ENCODE assay signal across 23 cellular contexts in the genomic region with DNA sequence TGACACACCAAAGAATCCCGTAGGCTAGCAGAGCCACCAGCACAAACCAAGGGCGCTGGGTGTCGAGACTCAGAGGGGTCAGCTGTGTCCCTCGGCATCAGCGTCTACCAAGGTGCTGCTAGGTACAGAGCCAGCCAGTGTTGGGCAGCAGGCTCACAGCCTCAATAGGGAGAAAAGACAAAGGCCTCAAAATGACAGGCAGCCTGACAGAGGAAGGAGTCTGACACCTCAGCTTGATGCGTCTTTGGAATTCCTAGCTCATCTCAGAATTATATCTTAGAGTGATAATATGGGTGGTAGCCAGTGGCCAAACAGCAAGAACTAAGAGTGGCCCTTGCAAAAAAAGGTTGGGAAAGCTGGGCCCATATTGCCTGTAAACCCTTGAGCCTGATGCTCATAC. TPM values are rescaled to one million over a fixed set of nuclear protein-coding genes. Genes with fewer than 3 reads are reported as not detected.
DNase-seq lines count a peak whose midpoint lies in the region; ATAC-seq and TF ChIP-seq lines count a peak whose summit lies in the region.
"Had no signal": no experiment of that assay in that cellular context is flagged by ENCODE, and none has a peak within 500 bp of the region (broad histone marks: within the 10 kb centered on the region; RNA-seq: fewer than 3 reads in every experiment).

No MANE protein-coding gene starts in this region.

- no peaks in the 10 kb centered on the region for H3K4me1 ChIP-seq in CD8-positive, alpha-beta T cell (ENCODE audit: insufficient read depth, low read length)
- H3K4me1 ChIP-seq: HAP-1, SJSA1 had no signal

- H3K27ac Mint-ChIP-seq in activated CD4-positive, alpha-beta memory T cell treated with anti-CD3 and anti-CD28 coated beads for 36 hours, result peak overlapping the region; percentile 18
- H3K27ac Mint-ChIP-seq in activated CD4-positive, alpha-beta memory T cell treated with anti-CD3 and anti-CD28 coated beads, Interleukin-2, amount 10 ng/mL, durations not matched to agents 7 days and 5 days, result no peak overlapping the region
- peak overlapping the region; percentile 58 for H3K27ac Mint-ChIP-seq in CD8-positive, alpha-beta T cell
- peak overlapping the region; percentile 5 to 59 for H3K27ac Mint-ChIP-seq in T-cell
- H3K27ac Mint-ChIP-seq in naive thymus-derived CD8-positive, alpha-beta T cell, result peak overlapping the region in 7 of 10 donors; percentile 5 to 67 (median 58)
- H3K27ac Mint-ChIP-seq: B cell, HFFc6 had no signal

- H3K4me1 Mint-ChIP-seq in activated CD4-positive, alpha-beta memory T cell treated with anti-CD3 and anti-CD28 coated beads for 36 hours (ENCODE audit: low read depth), result peaks cover 22% of the 10 kb centered on the region
- peaks cover 23% of the 10 kb centered on the region for H3K4me1 Mint-ChIP-seq in activated CD4-positive, alpha-beta memory T cell treated with anti-CD3 and anti-CD28 coated beads, Interleukin-2, amount 10 ng/mL, durations not matched to agents 7 days and 5 days
- H3K4me1 Mint-ChIP-seq in CD8-positive, alpha-beta T cell (ENCODE audit: low read depth), result peaks cover 9% of the 10 kb centered on the region
- peaks cover 9 to 29% (median 21%) of the 10 kb centered on the region in 3 donors for H3K4me1 Mint-ChIP-seq in T-cell
- H3K4me1 Mint-ChIP-seq in naive thymus-derived CD8-positive, alpha-beta T cell, result peaks cover 9 to 40% (median 13%) of the 10 kb centered on the region in 4 donors

- H3K4me3 ChIP-seq in CD8-positive, alpha-beta T cell (ENCODE audit: low read depth, low read length), result no peak overlapping the region
- H3K4me3 ChIP-seq: HAP-1, MG63, PC-9, SJSA1 had no signal

- intact Hi-C loops in activated CD4-positive, alpha-beta memory T cell treated with anti-CD3 and anti-CD28 coated beads for 36 hours (cut with micrococcal nuclease), result no loop called here
- intact Hi-C loops in CD8-positive, alpha-beta T cell (cut with DNase I, micrococcal nuclease), result no loop called here

- CTCF ChIA-PET in activated CD4-positive, alpha-beta memory T cell treated with anti-CD3 and anti-CD28 coated beads for 36 hours (lab: Charles Lee), result interaction anchor here (0.6 kb wide), 1 partner anchor 149 kb away, joined by 7 read pairs; no protein-coding TSS in a partner anchor
- CTCF ChIA-PET in activated CD4-positive, alpha-beta memory T cell treated with anti-CD3 and anti-CD28 coated beads, Interleukin-2, amount 10 ng/mL, durations not matched to agents 7 days and 5 days (lab: Charles Lee), result no interaction called here
- CTCF ChIA-PET in CD8-positive, alpha-beta T cell (lab: Charles Lee), result no interaction called here
- CTCF ChIA-PET in T-cell (lab: Charles Lee), result no interaction called here

- no peak overlapping the region for H3K4me3 Mint-ChIP-seq in activated CD4-positive, alpha-beta memory T cell treated with anti-CD3 and anti-CD28 coated beads for 36 hours
- no peak overlapping the region for H3K4me3 Mint-ChIP-seq in activated CD4-positive, alpha-beta memory T cell treated with anti-CD3 and anti-CD28 coated beads, Interleukin-2, amount 10 ng/mL, durations not matched to agents 7 days and 5 days
- no peak overlapping the region for H3K4me3 Mint-ChIP-seq in CD8-positive, alpha-beta T cell
- no peak overlapping the region for H3K4me3 Mint-ChIP-seq in T-cell
- H3K4me3 Mint-ChIP-seq in naive thymus-derived CD8-positive, alpha-beta T cell, result no peak overlapping the region
- H3K4me3 Mint-ChIP-seq: B cell, HFFc6 had no signal

- no peak for ATAC-seq in CD8-positive, alpha-beta T cell
- no peak for ATAC-seq in T-cell (replicated peaks in 1 of 4)
- no peak for ATAC-seq in naive thymus-derived CD8-positive, alpha-beta T cell
- ATAC-seq: Right ventricle myocardium inferior had no signal

- no peak for DNase-seq in activated CD4-positive, alpha-beta memory T cell treated with anti-CD3 and anti-CD28 coated beads for 36 hours
- no peak for DNase-seq in activated CD4-positive, alpha-beta memory T cell treated with anti-CD3 and anti-CD28 coated beads, Interleukin-2, amount 10 ng/mL, durations not matched to agents 7 days and 5 days
- no peak for DNase-seq in CD8-positive, alpha-beta T cell
- no peak for DNase-seq in T-cell
- DNase-seq in naive thymus-derived CD8-positive, alpha-beta T cell, result no peak
- DNase-seq in hypothalamus (lab: John Stamatoyannopoulos, UW), result no peak
- DNase-seq in middle frontal gyrus (ENCODE audit: extremely low spot score, low spot score), result no peak
- DNase-seq in stimulated activated naive CD4-positive, alpha-beta T cell treated with Interleukin-2 at 50 U/mL for 16 hours (lab: John Stamatoyannopoulos, UW), result no peak
- DNase-seq: GOT3; HFFc6; IMR-90; KG1; MG63; NCI-H2029; NCI-H446 treated with DMSO at 0.1 percent for 48 hours; NK-92 treated with Interleukin-12 subunit alpha and Interleukin-12 subunit beta, amount 100 ng/mL, for 24 hours; PC-9 had no signal

- H3K27me3 ChIP-seq in CD8-positive, alpha-beta T cell (ENCODE audit: insufficient read depth, low read length), result no peaks in the 10 kb centered on the region
- H3K27me3 ChIP-seq: MG63, SJSA1 had no signal

- H3K27ac ChIP-seq in CD8-positive, alpha-beta T cell (ENCODE audit: low read depth, low read length), result no peak overlapping the region
- H3K27ac ChIP-seq: 22Rv1, C4-2B, PC-9, SJSA1 had no signal

- POLR2A ChIA-PET in activated CD4-positive, alpha-beta memory T cell treated with anti-CD3 and anti-CD28 coated beads for 36 hours (lab: Charles Lee), result no interaction called here
- POLR2A ChIA-PET in activated CD4-positive, alpha-beta memory T cell treated with anti-CD3 and anti-CD28 coated beads, Interleukin-2, amount 10 ng/mL, durations not matched to agents 7 days and 5 days (lab: Charles Lee), result no interaction called here
- POLR2A ChIA-PET in CD8-positive, alpha-beta T cell (lab: Charles Lee), result interaction anchor here (0.6 kb wide), 1 partner anchor 58 kb away, joined by 3 read pairs; no protein-coding TSS in a partner anchor
- POLR2A ChIA-PET in T-cell (lab: Charles Lee), result no interaction called here
- POLR2A ChIA-PET in naive thymus-derived CD8-positive, alpha-beta T cell (lab: Charles Lee), result no interaction called here

- H3K9me3 ChIP-seq in CD8-positive, alpha-beta T cell (ENCODE audit: low read length), result no peaks in the 10 kb centered on the region
- H3K9me3 ChIP-seq: HAP-1, MG63, SJSA1 had no signal

- H3K36me3 ChIP-seq in CD8-positive, alpha-beta T cell (ENCODE audit: insufficient read depth, low read length), result peaks cover 10% of the 10 kb centered on the region
- H3K36me3 ChIP-seq: HAP-1, MG63 had no signal

- peaks cover 39% of the 10 kb centered on the region for H3K36me3 Mint-ChIP-seq in activated CD4-positive, alpha-beta memory T cell treated with anti-CD3 and anti-CD28 coated beads for 36 hours
- peaks cover 52% of the 10 kb centered on the region for H3K36me3 Mint-ChIP-seq in activated CD4-positive, alpha-beta memory T cell treated with anti-CD3 and anti-CD28 coated beads, Interleukin-2, amount 10 ng/mL, durations not matched to agents 7 days and 5 days (ENCODE audit: low read depth)
- H3K36me3 Mint-ChIP-seq in CD8-positive, alpha-beta T cell, result peaks cover 52% of the 10 kb centered on the region
- peaks cover 46% of the 10 kb centered on the region for H3K36me3 Mint-ChIP-seq in T-cell
- peaks cover 0 to 64% (median 24%) of the 10 kb centered on the region in 3 donors for H3K36me3 Mint-ChIP-seq in naive thymus-derived CD8-positive, alpha-beta T cell

- no peaks in the 10 kb centered on the region for H3K9me3 Mint-ChIP-seq in activated CD4-positive, alpha-beta memory T cell treated with anti-CD3 and anti-CD28 coated beads for 36 hours
- H3K9me3 Mint-ChIP-seq in activated CD4-positive, alpha-beta memory T cell treated with anti-CD3 and anti-CD28 coated beads, Interleukin-2, amount 10 ng/mL, durations not matched to agents 7 days and 5 days, result no peaks in the 10 kb centered on the region
- no peaks in the 10 kb centered on the region for H3K9me3 Mint-ChIP-seq in CD8-positive, alpha-beta T cell
- no peaks in the 10 kb centered on the region for H3K9me3 Mint-ChIP-seq in T-cell
- H3K9me3 Mint-ChIP-seq in naive thymus-derived CD8-positive, alpha-beta T cell, result peaks cover 0 to 4% (median 0%) of the 10 kb centered on the region in 9 donors
- H3K9me3 Mint-ChIP-seq: HFFc6 had no signal

- TF ChIP-seq CTCF in CD8-positive, alpha-beta T cell (IDR thresholded peaks at IDR 0.05), result no peak

- no peaks in the 10 kb centered on the region for H3K27me3 Mint-ChIP-seq in activated CD4-positive, alpha-beta memory T cell treated with anti-CD3 and anti-CD28 coated beads for 36 hours
- H3K27me3 Mint-ChIP-seq in activated CD4-positive, alpha-beta memory T cell treated with anti-CD3 and anti-CD28 coated beads, Interleukin-2, amount 10 ng/mL, durations not matched to agents 7 days and 5 days, result no peaks in the 10 kb centered on the region
- no peaks in the 10 kb centered on the region for H3K27me3 Mint-ChIP-seq in CD8-positive, alpha-beta T cell (ENCODE audit: low read depth)
- H3K27me3 Mint-ChIP-seq in T-cell, result no peaks in the 10 kb centered on the region
- no peaks in the 10 kb centered on the region for H3K27me3 Mint-ChIP-seq in naive thymus-derived CD8-positive, alpha-beta T cell

RNA-seq across cellular contexts. Expression of a gene that starts 45.9 kb away (rescaled TPM):
- total RNA-seq in activated CD4-positive, alpha-beta memory T cell treated with anti-CD3 and anti-CD28 coated beads for 36 hours, result 10 to 100 TPM; 13.4 to 13.9 TPM
- total RNA-seq in activated CD4-positive, alpha-beta memory T cell treated with anti-CD3 and anti-CD28 coated beads, Interleukin-2, amount 10 ng/mL, durations not matched to agents 7 days and 5 days, result 10 to 100 TPM; 28.9 to 29.9 TPM
- 1 to 10 TPM; 8.1 to 8.4 TPM for total RNA-seq in CD8-positive, alpha-beta T cell
- 10 to 100 TPM; 12.9 to 35.1 (median 25.1) TPM for total RNA-seq in T-cell
- 10 to 100 TPM; 37.5 to 37.6 TPM for total RNA-seq in naive thymus-derived CD8-positive, alpha-beta T cell
- 10 to 100 TPM in 2 of 3 donors, 1 to 10 TPM in 1; 9.2 to 12.7 (median 11.8) TPM for polyA plus RNA-seq in naive thymus-derived CD8-positive, alpha-beta T cell
- total RNA-seq: PC-9 had no signal
